In the genomic region with DNA sequence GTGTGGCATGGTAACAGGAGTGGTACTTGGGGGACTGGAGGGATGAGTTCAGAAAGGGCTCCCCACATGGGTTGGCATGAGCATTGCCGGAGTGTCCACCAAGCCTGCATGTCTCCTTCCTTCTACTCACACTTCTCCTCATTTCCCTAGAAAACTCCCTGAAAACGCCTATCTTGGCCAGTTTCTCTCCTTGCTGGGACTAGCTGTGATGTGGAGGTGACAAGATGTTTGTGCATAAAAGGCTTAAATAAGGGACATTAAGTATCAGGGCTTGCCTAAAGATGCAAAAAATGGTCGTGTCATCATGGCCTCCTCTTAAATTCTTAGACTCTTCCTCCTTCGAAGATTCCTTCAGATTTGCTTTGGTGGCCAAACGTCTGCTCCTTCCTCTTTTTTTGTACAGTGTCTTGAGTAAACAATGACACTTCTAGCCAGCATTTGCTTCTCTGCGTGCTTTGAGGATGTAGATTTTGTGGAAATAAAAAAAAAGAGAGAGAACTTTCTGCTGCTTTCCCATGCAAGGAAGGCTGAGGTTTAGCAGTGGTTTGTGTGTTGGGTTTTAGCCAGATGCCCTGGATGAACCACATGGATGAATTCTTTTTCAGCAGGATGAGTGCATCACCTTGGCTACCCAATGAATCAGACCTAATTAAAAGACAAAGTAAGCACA, we compare ENCODE assay signal across 1 cellular context.
TF ChIP-seq lines count a peak whose summit lies in the region.

No MANE protein-coding gene starts in this region.

TF ChIP-seq in IMR-90, 13 proteins besides CTCF, POLR2A, EP300 and RAD21 (continued from another document):
- TF ChIP-seq, protein P1, sequence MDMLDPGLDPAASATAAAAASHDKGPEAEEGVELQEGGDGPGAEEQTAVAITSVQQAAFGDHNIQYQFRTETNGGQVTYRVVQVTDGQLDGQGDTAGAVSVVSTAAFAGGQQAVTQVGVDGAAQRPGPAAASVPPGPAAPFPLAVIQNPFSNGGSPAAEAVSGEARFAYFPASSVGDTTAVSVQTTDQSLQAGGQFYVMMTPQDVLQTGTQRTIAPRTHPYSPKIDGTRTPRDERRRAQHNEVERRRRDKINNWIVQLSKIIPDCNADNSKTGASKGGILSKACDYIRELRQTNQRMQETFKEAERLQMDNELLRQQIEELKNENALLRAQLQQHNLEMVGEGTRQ (IDR thresholded peaks at IDR 0.05; ENCODE audit: low read depth, low read length) = no peak
- no peak for TF ChIP-seq NFE2L2 (IDR thresholded peaks at IDR 0.05; ENCODE audit: low read depth, low read length)
- TF ChIP-seq, protein P2, sequence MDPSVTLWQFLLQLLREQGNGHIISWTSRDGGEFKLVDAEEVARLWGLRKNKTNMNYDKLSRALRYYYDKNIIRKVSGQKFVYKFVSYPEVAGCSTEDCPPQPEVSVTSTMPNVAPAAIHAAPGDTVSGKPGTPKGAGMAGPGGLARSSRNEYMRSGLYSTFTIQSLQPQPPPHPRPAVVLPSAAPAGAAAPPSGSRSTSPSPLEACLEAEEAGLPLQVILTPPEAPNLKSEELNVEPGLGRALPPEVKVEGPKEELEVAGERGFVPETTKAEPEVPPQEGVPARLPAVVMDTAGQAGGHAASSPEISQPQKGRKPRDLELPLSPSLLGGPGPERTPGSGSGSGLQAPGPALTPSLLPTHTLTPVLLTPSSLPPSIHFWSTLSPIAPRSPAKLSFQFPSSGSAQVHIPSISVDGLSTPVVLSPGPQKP (IDR thresholded peaks at IDR 0.05; ENCODE audit: borderline replicate concordance, low read depth, low read length) = no peak
- no peak for TF ChIP-seq FOS (IDR thresholded peaks at IDR 0.05; ENCODE audit: low read depth, low read length)
- no peak for TF ChIP-seq RFX5 (IDR thresholded peaks at IDR 0.05; ENCODE audit: low read depth, low read length)
- no peak for TF ChIP-seq CHD1 (IDR thresholded peaks at IDR 0.05; ENCODE audit: low read depth, low read length)
